13 cellular contexts compared by ENCODE assay signal in the genomic region with DNA sequence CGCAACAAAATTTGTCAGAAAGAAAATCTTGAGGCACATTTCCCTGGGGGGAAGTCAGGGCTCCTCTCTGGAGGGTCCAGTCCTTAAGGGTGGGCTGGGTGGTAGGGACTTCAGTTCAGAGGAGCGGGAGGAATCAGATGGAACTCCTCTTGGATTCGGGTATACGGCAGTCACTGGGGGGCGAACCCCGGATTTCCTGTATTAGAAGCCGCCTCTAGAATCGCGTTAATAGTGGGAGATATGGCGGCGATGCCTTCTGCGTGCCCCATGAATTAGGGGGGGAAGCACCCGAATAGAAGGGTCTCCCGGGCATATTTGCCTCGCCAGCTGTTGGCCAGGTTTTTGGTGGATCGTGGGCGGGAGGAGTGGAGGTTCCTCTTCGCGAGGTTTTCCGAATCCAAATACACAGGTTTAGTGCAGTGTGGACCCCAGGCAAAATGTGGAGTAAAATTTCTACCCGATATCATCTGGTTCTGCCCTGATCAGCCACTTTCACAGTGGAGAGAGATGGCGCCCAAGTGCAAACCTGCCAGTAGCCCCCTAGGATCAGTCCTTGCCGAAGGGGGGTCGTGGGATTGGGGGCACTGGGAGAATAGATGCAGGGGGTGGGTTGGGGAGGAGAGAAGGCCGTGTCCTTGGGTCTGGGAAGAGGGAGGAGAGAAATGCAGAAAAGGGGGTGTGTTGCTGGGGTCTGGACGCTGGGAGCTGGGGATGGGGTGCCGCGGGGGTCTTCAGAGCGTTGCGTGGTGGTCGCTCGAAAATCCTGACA. TPM values are rescaled to one million over a fixed set of nuclear protein-coding genes. Genes with fewer than 3 reads are reported as not detected.
A peak's percentile ranks its signal among the peaks of the same experiment; 100 is the strongest.
DNase-seq lines count a peak whose midpoint lies in the region; ATAC-seq and TF ChIP-seq lines count a peak whose summit lies in the region.
"Had no signal": no experiment of that assay in that cellular context is flagged by ENCODE, and none has a peak within 500 bp of the region (broad histone marks: within the 10 kb centered on the region; RNA-seq: fewer than 3 reads in every experiment).

No MANE protein-coding gene starts in this region.

- H3K27ac ChIP-seq in WERI-Rb-1, result no peak overlapping the region
- no peak overlapping the region for H3K27ac ChIP-seq in CD4-positive, alpha-beta T cell (ENCODE audit: low read depth, low read length)
- H3K27ac ChIP-seq: epithelial cell of prostate had no signal

- TF ChIP-seq CTCF in WERI-Rb-1 (IDR thresholded peaks at IDR 0.05; ENCODE audit: low read depth, low read length), result no peak
- TF ChIP-seq CTCF in fibroblast of the aortic adventitia (IDR thresholded peaks at IDR 0.05; ENCODE audit: insufficient read depth, low read length), result no peak
- TF ChIP-seq CTCF in CD4-positive, alpha-beta T cell (IDR thresholded peaks at IDR 0.05), result no peak

- no peaks in the 10 kb centered on the region for H3K4me1 Mint-ChIP-seq in CD4-positive, alpha-beta T cell (ENCODE audit: low read depth)
- H3K4me1 Mint-ChIP-seq: activated naive CD4-positive, alpha-beta T cell treated with anti-CD3 and anti-CD28 coated beads, Interleukin-2, amount 50 U/mL, for 24 hours had no signal

- peak; percentile 42 for DNase-seq in EH (ENCODE audit: low read depth)
- DNase-seq in WERI-Rb-1, result no peak
- no peak for DNase-seq in fibroblast of the aortic adventitia (ENCODE audit: low read depth)
- no peak for DNase-seq in occipital lobe (lab: John Stamatoyannopoulos, UW)
- no peak for DNase-seq in activated CD4-positive, alpha-beta T cell treated with anti-CD3 and anti-CD28 coated beads, Interleukin-2, amount 50 U/mL, for 48 hours
- DNase-seq in CD4-positive, alpha-beta T cell, result no peak
- DNase-seq: activated CD4-positive, alpha-beta T cell treated with anti-CD3 and anti-CD28 coated beads for 48 hours; RPMI8226 had no signal

- peak overlapping the region; percentile 99 for H3K9ac ChIP-seq in skeletal muscle satellite cell (ENCODE audit: low read depth, low read length)

- H3K36me3 Mint-ChIP-seq in CD4-positive, alpha-beta T cell (ENCODE audit: low read depth), result no peaks in the 10 kb centered on the region

- no peaks in the 10 kb centered on the region for H3K9me3 Mint-ChIP-seq in CD4-positive, alpha-beta T cell
- H3K9me3 Mint-ChIP-seq: activated naive CD4-positive, alpha-beta T cell treated with anti-CD3 and anti-CD28 coated beads, Interleukin-2, amount 50 U/mL, for 24 hours had no signal

- H3K36me3 ChIP-seq in WERI-Rb-1 (no peaks in the 10 kb centered on the region), skeletal muscle satellite cell (ENCODE audit: insufficient read depth, low read length) (peaks cover 23% of the 10 kb centered on the region)

- H3K9me3 ChIP-seq in WERI-Rb-1 (ENCODE audit: severe bottlenecking) (peaks cover 6% of the 10 kb centered on the region), skeletal muscle satellite cell (replicated peaks; ENCODE audit: low read length) (no peaks in the 10 kb centered on the region)
- H3K9me3 ChIP-seq in CD4-positive, alpha-beta T cell (ENCODE audit: control insufficient read depth, low read length), result no peaks in the 10 kb centered on the region

- peaks cover 67% of the 10 kb centered on the region for H3K27me3 Mint-ChIP-seq in CD4-positive, alpha-beta T cell

- POLR2A ChIA-PET in CD4-positive, alpha-beta T cell (lab: Charles Lee), result no interaction called here

- H3K4me3 Mint-ChIP-seq in CD4-positive, alpha-beta T cell, result no peak overlapping the region
- H3K4me3 Mint-ChIP-seq: activated naive CD4-positive, alpha-beta T cell treated with anti-CD3 and anti-CD28 coated beads, Interleukin-2, amount 50 U/mL, for 24 hours had no signal

- no peak for ATAC-seq in HG03565 (IDR thresholded peaks at IDR 0.05; ENCODE audit: unreplicated experiment)
- no peak for ATAC-seq in CD4-positive, alpha-beta T cell (ENCODE audit: poor library complexity)

- intact Hi-C loops in CD4-positive, alpha-beta T cell (cut with DNase I, micrococcal nuclease), result no loop called here

- H3K4me2 ChIP-seq in skeletal muscle satellite cell (ENCODE audit: low read length), result peak overlapping the region; percentile 96

- CTCF ChIA-PET in CD4-positive, alpha-beta T cell (lab: Charles Lee), result no interaction called here

- H3K27ac Mint-ChIP-seq in CD4-positive, alpha-beta T cell, result no peak overlapping the region

- H3K4me1 ChIP-seq in skeletal muscle satellite cell (ENCODE audit: control insufficient read depth, insufficient read depth, low read length), result peaks cover 4% of the 10 kb centered on the region

- peaks cover 37% of the 10 kb centered on the region for H3K27me3 ChIP-seq in WERI-Rb-1 (ENCODE audit: insufficient read depth, low read depth, severe bottlenecking)
- H3K27me3 ChIP-seq in skeletal muscle satellite cell (ENCODE audit: control insufficient read depth, insufficient read depth, low read length), result peaks cover 15% of the 10 kb centered on the region
- H3K27me3 ChIP-seq in CD4-positive, alpha-beta T cell (ENCODE audit: control insufficient read depth, insufficient read depth, low read length), result peaks cover 38% of the 10 kb centered on the region

- H3K4me3 ChIP-seq in WERI-Rb-1 (ENCODE audit: low read depth, low read length) (peak overlapping the region; percentile 36), fibroblast of the aortic adventitia (ENCODE audit: low read depth, low read length) (peak overlapping the region; percentile 77), skeletal muscle satellite cell (ENCODE audit: low read length) (peak overlapping the region; percentile 98)

RNA-seq across cellular contexts. Expression of a gene that starts 0.6 kb away (rescaled TPM):
- total RNA-seq in fibroblast of the aortic adventitia (ENCODE audit: low replicate concordance) (155 and 168 TPM in 2 replicates), occipital lobe (92.5 TPM)
- 90.6 and 95.3 TPM in 2 replicates for total RNA-seq in skeletal muscle satellite cell (2012; rRNA removed)
- not detected for total RNA-seq in CD4-positive, alpha-beta T cell
- total RNA-seq: osteocyte had no signal

Comparison
In these comparisons a context has a peak if more than half of its experiments do, and no peak if none do; other contexts are left out.
1. H3K4me3 ChIP-seq: peak in every context shown above with its lines; median percentile 98 in skeletal muscle satellite cell; 77 in fibroblast of the aortic adventitia; 36 in WERI-Rb-1.
2. RNA of a gene that starts 0.6 kb away (total RNA-seq): 155 to 168 TPM in fibroblast of the aortic adventitia and 92.5 TPM in occipital lobe (single experiment); not detected in CD4-positive, alpha-beta T cell; every median in the first group is over 10 times any median in the second.